Comparison of ENCODE assay signal across 15 cellular contexts in the genomic region with DNA sequence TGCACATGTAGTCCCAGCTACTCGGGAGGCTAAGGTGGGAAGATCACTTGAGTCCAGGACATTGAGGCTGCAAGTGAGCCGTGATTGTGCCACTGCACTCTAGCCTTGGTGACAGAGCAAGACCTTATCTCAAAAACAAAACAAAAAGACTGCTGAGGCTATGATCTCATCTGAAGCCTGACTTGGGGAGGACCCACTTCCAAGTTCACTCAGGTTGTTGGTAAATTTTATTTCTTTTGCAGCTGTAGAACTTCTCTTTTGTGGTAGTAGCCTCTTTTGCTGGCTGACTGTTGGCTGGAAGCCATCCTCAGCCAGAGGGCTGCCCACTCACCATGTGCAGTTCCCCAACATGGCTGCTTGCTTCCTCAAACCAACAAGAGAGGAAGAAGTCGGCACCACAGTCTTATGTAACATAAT. TPM values are rescaled to one million over a fixed set of nuclear protein-coding genes. Genes with fewer than 3 reads are reported as not detected.
A peak's percentile ranks its signal among the peaks of the same experiment; 100 is the strongest.
DNase-seq lines count a peak whose midpoint lies in the region; ATAC-seq and TF ChIP-seq lines count a peak whose summit lies in the region.
"Had no signal": no experiment of that assay in that cellular context is flagged by ENCODE, and none has a peak within 500 bp of the region (broad histone marks: within the 10 kb centered on the region; RNA-seq: fewer than 3 reads in every experiment).

No MANE protein-coding gene starts in this region.

- BruUV-seq in Calu3 (replicated peaks; lab: Mats Ljungman, UMichigan) = no TSS peak

- no peaks in the 10 kb centered on the region for H3K36me3 Mint-ChIP-seq in Calu3 (ENCODE audit: insufficient read depth, unreplicated experiment)
- H3K36me3 Mint-ChIP-seq: activated naive CD8-positive, alpha-beta T cell treated with anti-CD3 and anti-CD28 coated beads, Interleukin-2, amount 10 ng/mL, durations not matched to agents 7 days and 5 days; stimulated activated effector memory CD8-positive, alpha-beta T cell treated with anti-CD3 and anti-CD28 coated beads, Interleukin-12 subunit alpha, Interleukin-12 subunit beta, amount 100 ng/mL, for 72 hours; WTC11 had no signal

- CTCF ChIA-PET in Calu3 (lab: Charles Lee) = no interaction called here

- no peak overlapping the region for H3K27ac Mint-ChIP-seq in Calu3 (ENCODE audit: unreplicated experiment)
- H3K27ac Mint-ChIP-seq: activated naive CD8-positive, alpha-beta T cell treated with anti-CD3 and anti-CD28 coated beads, Interleukin-2, amount 10 ng/mL, durations not matched to agents 7 days and 5 days; stimulated activated effector memory CD8-positive, alpha-beta T cell treated with anti-CD3 and anti-CD28 coated beads, Interleukin-12 subunit alpha, Interleukin-12 subunit beta, amount 100 ng/mL, for 72 hours; WTC11 had no signal

- no peaks in the 10 kb centered on the region for H3K9me3 Mint-ChIP-seq in Calu3 (ENCODE audit: low read depth, unreplicated experiment)
- H3K9me3 Mint-ChIP-seq: activated naive CD8-positive, alpha-beta T cell treated with anti-CD3 and anti-CD28 coated beads, Interleukin-2, amount 10 ng/mL, durations not matched to agents 7 days and 5 days; stimulated activated effector memory CD8-positive, alpha-beta T cell treated with anti-CD3 and anti-CD28 coated beads, Interleukin-12 subunit alpha, Interleukin-12 subunit beta, amount 100 ng/mL, for 72 hours; WTC11 had no signal

- H3K27me3 Mint-ChIP-seq in Calu3 (ENCODE audit: unreplicated experiment) = no peaks in the 10 kb centered on the region

- intact Hi-C loops in Right ventricle myocardium superior (cut with DNase I) = no loop called here
- intact Hi-C loops in posterior vena cava (cut with DNase I) = no loop called here
- intact Hi-C loops in Calu3 (cut with micrococcal nuclease; ENCODE audit: unreplicated experiment) = no loop called here

- ATAC-seq in GM18502 (IDR thresholded peaks at IDR 0.05; ENCODE audit: poor library complexity, unreplicated experiment) (peak; percentile 53), Right ventricle myocardium superior (ENCODE audit: poor library complexity) (peak; percentile 74), GM19328 (IDR thresholded peaks at IDR 0.05; ENCODE audit: unreplicated experiment) (no peak), GM21360 (IDR thresholded peaks at IDR 0.05; ENCODE audit: unreplicated experiment) (no peak)
- ATAC-seq: GM12878; stimulated activated effector memory CD8-positive, alpha-beta T cell treated with anti-CD3 and anti-CD28 coated beads, Interleukin-12 subunit alpha, Interleukin-12 subunit beta, amount 100 ng/mL, for 72 hours; WTC11 had no signal

- no peak overlapping the region for H3K4me3 Mint-ChIP-seq in Calu3 (ENCODE audit: low read depth, unreplicated experiment)
- H3K4me3 Mint-ChIP-seq: activated naive CD8-positive, alpha-beta T cell treated with anti-CD3 and anti-CD28 coated beads, Interleukin-2, amount 10 ng/mL, durations not matched to agents 7 days and 5 days; stimulated activated effector memory CD8-positive, alpha-beta T cell treated with anti-CD3 and anti-CD28 coated beads, Interleukin-12 subunit alpha, Interleukin-12 subunit beta, amount 100 ng/mL, for 72 hours; WTC11 had no signal

- no peaks in the 10 kb centered on the region for H3K4me1 Mint-ChIP-seq in Calu3 (ENCODE audit: low read depth, unreplicated experiment)
- H3K4me1 Mint-ChIP-seq: activated naive CD8-positive, alpha-beta T cell treated with anti-CD3 and anti-CD28 coated beads, Interleukin-2, amount 10 ng/mL, durations not matched to agents 7 days and 5 days; stimulated activated effector memory CD8-positive, alpha-beta T cell treated with anti-CD3 and anti-CD28 coated beads, Interleukin-12 subunit alpha, Interleukin-12 subunit beta, amount 100 ng/mL, for 72 hours had no signal

- no peak for TF ChIP-seq CTCF in Calu3 (IDR thresholded peaks at IDR 0.05; ENCODE audit: unreplicated experiment)

- DNase-seq in SIG-M5 (lab: John Stamatoyannopoulos, UW) (peak; percentile 34), Right ventricle myocardium superior (peak; percentile 64), posterior vena cava (ENCODE audit: low spot score) (peak; percentile 81), Calu3 (no peak), dermis blood vessel endothelial cell (no peak)
- DNase-seq: activated naive CD8-positive, alpha-beta T cell treated with anti-CD3 and anti-CD28 coated beads, Interleukin-2, amount 10 ng/mL, durations not matched to agents 7 days and 5 days; activated T-cell treated with anti-CD3 and anti-CD28 coated beads for 4 hours; esophagus squamous epithelium; stimulated activated CD4-positive, alpha-beta T cell treated with anti-CD3 and anti-CD28 coated beads, Interleukin-4, amount 100 ng/mL, for 1 hour had no signal

RNA-seq across cellular contexts. Expression of a gene that starts 36.8 kb away (rescaled TPM):
- 24.7 TPM for total RNA-seq in Right ventricle myocardium superior
- 10 to 100 TPM; 12.8 to 14.5 TPM for total RNA-seq in posterior vena cava
- 11.4 and 14.5 TPM in 2 replicates for total RNA-seq in Calu3 (2022)
- total RNA-seq in dermis blood vessel endothelial cell = 7.8 and 25.3 TPM in 2 replicates

RNA-seq across cellular contexts. Expression of a gene that starts 44.7 kb away (rescaled TPM):
- total RNA-seq in Right ventricle myocardium superior = not detected
- 1 to 10 TPM; 1.8 to 2.8 TPM for total RNA-seq in posterior vena cava
- not detected in 2 replicates for total RNA-seq in Calu3 (2022)
- not detected in 2 replicates for total RNA-seq in dermis blood vessel endothelial cell
- total RNA-seq: esophagus squamous epithelium, GM12878 had no signal

Comparison
In these comparisons a context has a peak if more than half of its experiments do, and no peak if none do; other contexts are left out.
1. ATAC-seq: peak in GM18502 (single experiment) and Right ventricle myocardium superior (single experiment); none in GM19328 (single experiment) and GM21360 (single experiment).
2. DNase-seq: peak in SIG-M5 (single experiment), Right ventricle myocardium superior (single experiment) and posterior vena cava (single experiment); none in Calu3 (single experiment) and dermis blood vessel endothelial cell (single experiment).